16 cellular contexts compared by ENCODE assay signal in genomic region chr7:972670-973309, GRCh38. TPM values are rescaled to one million over a fixed set of nuclear protein-coding genes. Genes with fewer than 3 reads are reported as not detected.
DNase-seq lines count a peak whose midpoint lies in the region; ATAC-seq, FAIRE-seq and TF ChIP-seq lines count a peak whose summit lies in the region.
"Had no signal": no experiment of that assay in that cellular context is flagged by ENCODE, and none has a peak within 500 bp of the region (broad histone marks: within the 10 kb centered on the region; RNA-seq: fewer than 3 reads in every experiment).

No MANE protein-coding gene starts in this region.

- TF ChIP-seq CTCF in A549 (IDR thresholded peaks at IDR 0.05) (no peak), testis (IDR thresholded peaks at IDR 0.05) (no peak)

- TF ChIP-seq EP300 in A549 (IDR thresholded peaks at IDR 0.05) = no peak

- TF ChIP-seq RAD21 in A549 (conservative IDR thresholded peaks at IDR 0.05 in 1 of 2, IDR thresholded peaks at IDR 0.05 in 1 of 2) = no peak

- TF ChIP-seq POLR2A in A549 (IDR thresholded peaks at IDR 0.05; ENCODE audit: low read length) (no peak), testis (IDR thresholded peaks at IDR 0.05) (no peak)

- DNase-seq in A549 (ENCODE audit: low read depth in 1 of 2, low spot score in 1 of 2) (no peak), DMS79 (lab: John Stamatoyannopoulos, UW) (peak; percentile 23), lung microvascular endothelial cell (ENCODE audit: low read depth in 2 of 2) (peak; percentile 24 to 56), amygdala (lab: John Stamatoyannopoulos, UW) (no peak), testis (no peak), SK-N-DZ (ENCODE audit: low spot score) (no peak)
- DNase-seq: activated gamma-delta T cell; dorsolateral prefrontal cortex; MM.1S; NCI-H226; stimulated activated CD4-positive, alpha-beta T cell treated with anti-CD3 and anti-CD28 coated beads, Interleukin-15, amount 100 ng/mL, for 24 hours had no signal

- CTCF ChIA-PET in A549 (lab: Yijun Ruan, JAX) = interaction anchor here (0.7 to 8.7 kb wide), 6 partner anchors 10 to 116 kb away, joined by 3 to 108 read pairs (median 3); no protein-coding TSS in a partner anchor

- intact Hi-C loops in testis (cut with DNase I; ENCODE audit: low total_unique reads) = no loop called here

- ATAC-seq in A549 (no peak), GM18502 (IDR thresholded peaks at IDR 0.05; ENCODE audit: poor library complexity, unreplicated experiment) (no peak)
- no peak for ATAC-seq in activated T-helper 17 cell treated with anti-CD3 and anti-CD28 coated beads, Interleukin-2, amount 50 U/mL, for 72 hours (replicated peaks)

- 86% methylated on average over 10 of the region's 10 CpGs for WGBS in A549 (ENCODE audit: missing lambda C conversion rate)
- 50 to 63% methylated on average over 10 of the region's 10 CpGs for WGBS in testis, 2 donors

- POLR2A ChIA-PET in A549 (lab: Yijun Ruan, JAX) = interaction anchor here (1.0 kb wide), 1 partner anchor 13 kb away, joined by 4 read pairs; no protein-coding TSS in a partner anchor

- H3K27me3 Mint-ChIP-seq in activated T-helper 17 cell treated with anti-CD3 and anti-CD28 coated beads, Interleukin-2, amount 50 U/mL, for 72 hours = no peaks in the 10 kb centered on the region

- H3K36me3 ChIP-seq in testis (ENCODE audit: low read depth, missing control alignments) = no peaks in the 10 kb centered on the region

- no peak overlapping the region; the same call in 2 of the 3 replicates for H3K4me2 ChIP-seq in A549

- peaks cover 20% of the 10 kb centered on the region for H3K4me1 ChIP-seq in A549
- H3K4me1 ChIP-seq in testis = peaks cover 22% of the 10 kb centered on the region

- no peaks in the 10 kb centered on the region for H3K27me3 ChIP-seq in testis
- H3K27me3 ChIP-seq: dorsolateral prefrontal cortex had no signal

- H3K4me3 ChIP-seq in A549 (no peak overlapping the region), testis (no peak overlapping the region)

- H3K27ac ChIP-seq in A549 (no peak overlapping the region), testis (no peak overlapping the region)
- H3K27ac ChIP-seq: C4-2B had no signal

- peaks cover 6% of the 10 kb centered on the region for H3K4me1 Mint-ChIP-seq in activated T-helper 17 cell treated with anti-CD3 and anti-CD28 coated beads, Interleukin-2, amount 50 U/mL, for 72 hours

- peak overlapping the region; percentile 52 for H3K4me3 Mint-ChIP-seq in activated T-helper 17 cell treated with anti-CD3 and anti-CD28 coated beads, Interleukin-2, amount 50 U/mL, for 72 hours

- no peak overlapping the region for H3K27ac Mint-ChIP-seq in activated T-helper 17 cell treated with anti-CD3 and anti-CD28 coated beads, Interleukin-2, amount 50 U/mL, for 72 hours

- H3K9me3 Mint-ChIP-seq in activated T-helper 17 cell treated with anti-CD3 and anti-CD28 coated beads, Interleukin-2, amount 50 U/mL, for 72 hours = no peaks in the 10 kb centered on the region

- H3K9me3 ChIP-seq in A549 = no peaks in the 10 kb centered on the region
- H3K9me3 ChIP-seq in testis = no peaks in the 10 kb centered on the region

- peaks cover 65% of the 10 kb centered on the region for H3K36me3 Mint-ChIP-seq in activated T-helper 17 cell treated with anti-CD3 and anti-CD28 coated beads, Interleukin-2, amount 50 U/mL, for 72 hours (ENCODE audit: low read depth)

- no peak for FAIRE-seq in A549 (lab: Jason Lieb, UNC)

TF ChIP-seq in A549, 52 proteins besides CTCF, POLR2A, EP300 and RAD21:
- TF ChIP-seq MAFK (IDR thresholded peaks at IDR 0.05; ENCODE audit: partially characterized antibody) = peak; percentile 67
- TF ChIP-seq, protein P1, sequence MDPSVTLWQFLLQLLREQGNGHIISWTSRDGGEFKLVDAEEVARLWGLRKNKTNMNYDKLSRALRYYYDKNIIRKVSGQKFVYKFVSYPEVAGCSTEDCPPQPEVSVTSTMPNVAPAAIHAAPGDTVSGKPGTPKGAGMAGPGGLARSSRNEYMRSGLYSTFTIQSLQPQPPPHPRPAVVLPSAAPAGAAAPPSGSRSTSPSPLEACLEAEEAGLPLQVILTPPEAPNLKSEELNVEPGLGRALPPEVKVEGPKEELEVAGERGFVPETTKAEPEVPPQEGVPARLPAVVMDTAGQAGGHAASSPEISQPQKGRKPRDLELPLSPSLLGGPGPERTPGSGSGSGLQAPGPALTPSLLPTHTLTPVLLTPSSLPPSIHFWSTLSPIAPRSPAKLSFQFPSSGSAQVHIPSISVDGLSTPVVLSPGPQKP (IDR thresholded peaks at IDR 0.05; ENCODE audit: low read depth, low read length) = no peak

RNA-seq across cellular contexts. Expression of gene COX19, which starts 2.6 kb away (rescaled TPM):
- 5.4 and 7.6 TPM in 2 replicates for polyA plus RNA-seq in A549 (2011; rRNA removed)
- 3.9 and 4.5 TPM in 2 replicates for polyA plus RNA-seq in A549 (2012; cell fraction: cytosol; rRNA removed)
- 4.3 and 5.9 TPM in 2 replicates for polyA plus RNA-seq in A549 (2012; cell fraction: nucleus; rRNA removed)
- 6.2 to 7.1 TPM (median 7.0 TPM) in 3 replicates for polyA plus RNA-seq in A549 (2017; fragmentation: RNase III; extraction: RNeasy Plus Mini Kit Qiagen cat#74134 plus additional on column Dnase treatment)
- 4.5 and 5.2 TPM in 2 replicates for polyA minus RNA-seq in A549 (2011; rRNA and poly(A)+ RNA removed)
- 10 to 100 TPM; 13.7 to 20.8 TPM for total RNA-seq in activated T-helper 17 cell treated with anti-CD3 and anti-CD28 coated beads, Interleukin-2, amount 50 U/mL, for 72 hours
- total RNA-seq in lung microvascular endothelial cell = 3.9 and 5.4 TPM in 2 replicates
- total RNA-seq in testis = 10 to 100 TPM; 21.6 to 23.5 TPM
- polyA plus RNA-seq in testis (ENCODE audit: insufficient read depth, low read depth, low replicate concordance) = 8.8 TPM
- 9.5 and 12.6 TPM in 2 replicates for polyA plus RNA-seq in SK-N-DZ (2014; cell fraction: cytosol; rRNA removed)
- 6.4 and 9.1 TPM in 2 replicates for polyA plus RNA-seq in SK-N-DZ (2014; cell fraction: nucleus; rRNA removed)

RNA-seq across cellular contexts. Expression of gene CYP2W1, which starts 10.2 kb away (rescaled TPM):
- polyA plus RNA-seq in A549 (2011; rRNA removed) = not detected in 2 replicates
- polyA plus RNA-seq in A549 (2012; cell fraction: cytosol; rRNA removed) = 0.01 TPM in 1 of 2 replicates, not detected in the other
- polyA plus RNA-seq in A549 (2012; cell fraction: nucleus; rRNA removed) = 0.12 and 0.22 TPM in 2 replicates
- not detected in 3 replicates for polyA plus RNA-seq in A549 (2017; fragmentation: RNase III; extraction: RNeasy Plus Mini Kit Qiagen cat#74134 plus additional on column Dnase treatment)
- polyA minus RNA-seq in A549 (2011; rRNA and poly(A)+ RNA removed) = not detected in 2 replicates
- total RNA-seq in activated T-helper 17 cell treated with anti-CD3 and anti-CD28 coated beads, Interleukin-2, amount 50 U/mL, for 72 hours = not detected
- total RNA-seq in lung microvascular endothelial cell = not detected in 2 replicates
- total RNA-seq in testis = 1 to 10 TPM in 1 of 2 donors, under 1 TPM in 1; 0.71 to 1.2 TPM
- polyA plus RNA-seq in testis (ENCODE audit: insufficient read depth, low read depth, low replicate concordance) = 0.61 TPM
- polyA plus RNA-seq in SK-N-DZ (2014; cell fraction: cytosol; rRNA removed) = 1.7 and 2.9 TPM in 2 replicates
- polyA plus RNA-seq in SK-N-DZ (2014; cell fraction: nucleus; rRNA removed) = 2.0 and 4.2 TPM in 2 replicates
- total RNA-seq: glomerular endothelial cell had no signal
- polyA plus RNA-seq: neural cell had no signal

RNA-seq across cellular contexts. Expression of gene ADAP1, which starts 18.3 kb away (rescaled TPM):
- 1.7 and 2.2 TPM in 2 replicates for polyA plus RNA-seq in A549 (2011; rRNA removed)
- 3.5 and 5.0 TPM in 2 replicates for polyA plus RNA-seq in A549 (2012; cell fraction: cytosol; rRNA removed)
- polyA plus RNA-seq in A549 (2012; cell fraction: nucleus; rRNA removed) = 7.4 and 7.9 TPM in 2 replicates
- polyA plus RNA-seq in A549 (2017; fragmentation: RNase III; extraction: RNeasy Plus Mini Kit Qiagen cat#74134 plus additional on column Dnase treatment) = 1.1 to 2.5 TPM (median 1.9 TPM) in 3 replicates
- 2.1 and 2.2 TPM in 2 replicates for polyA minus RNA-seq in A549 (2011; rRNA and poly(A)+ RNA removed)
- total RNA-seq in activated T-helper 17 cell treated with anti-CD3 and anti-CD28 coated beads, Interleukin-2, amount 50 U/mL, for 72 hours = 10 to 100 TPM in 1 of 2 donors, 1 to 10 TPM in 1; 2.3 to 23.7 TPM
- total RNA-seq in lung microvascular endothelial cell = 1.7 and 3.2 TPM in 2 replicates
- 10 to 100 TPM in 1 of 2 donors, 1 to 10 TPM in 1; 6.1 to 10.9 TPM for total RNA-seq in testis
- 2.4 TPM for polyA plus RNA-seq in testis (ENCODE audit: insufficient read depth, low read depth, low replicate concordance)
- 27.4 and 30.5 TPM in 2 replicates for polyA plus RNA-seq in SK-N-DZ (2014; cell fraction: cytosol; rRNA removed)
- polyA plus RNA-seq in SK-N-DZ (2014; cell fraction: nucleus; rRNA removed) = 28.2 and 35.6 TPM in 2 replicates

Comparison
In these comparisons a context has a peak if more than half of its experiments do, and no peak if none do; other contexts are left out.
1. DNase-seq: peak in DMS79 (single experiment) and lung microvascular endothelial cell (2 of 2); none in A549 (0 of 2), amygdala (0 of 56), testis (single experiment) and SK-N-DZ (single experiment).